In genomic region chr15:98855067-98855814, GRCh38 we compare ENCODE assay signal across 12 cellular contexts.
DNase-seq lines count a peak whose midpoint lies in the region; ATAC-seq and TF ChIP-seq lines count a peak whose summit lies in the region.
"Had no signal": no experiment of that assay in that cellular context is flagged by ENCODE, and none has a peak within 500 bp of the region (broad histone marks: within the 10 kb centered on the region; RNA-seq: fewer than 3 reads in every experiment).

No MANE protein-coding gene starts in this region.

- H3K27me3 ChIP-seq in AG04450 (ENCODE audit: control insufficient read depth, insufficient read depth, low read length) (no peaks in the 10 kb centered on the region), Karpas-422 (ENCODE audit: low read length) (no peaks in the 10 kb centered on the region; the same call in 1 of the 2 replicates)

- no peak for TF ChIP-seq CTCF in AG04450 (IDR thresholded peaks at IDR 0.05; ENCODE audit: low read depth, low read length)
- no peak for TF ChIP-seq CTCF in neural crest cell (conservative IDR thresholded peaks at IDR 0.05)

- no peaks in the 10 kb centered on the region for H3K79me2 ChIP-seq in Karpas-422 (ENCODE audit: low read length)

- peaks cover 15% of the 10 kb centered on the region for H3K4me1 ChIP-seq in Karpas-422 (ENCODE audit: low read length)

- H3K4me1 Mint-ChIP-seq in IgD-negative memory B cell (peaks cover 31 to 36% (median 32%) of the 10 kb centered on the region in 3 donors), neural crest cell (peaks cover 70% of the 10 kb centered on the region)

- H3K9me3 Mint-ChIP-seq in IgD-negative memory B cell (no peaks in the 10 kb centered on the region), neural crest cell (no peaks in the 10 kb centered on the region)

- no peak for DNase-seq in AG04450 (ENCODE audit: low read depth, low spot score)
- no peak for DNase-seq in neural crest cell (ENCODE audit: low read depth, low spot score)
- no peak for DNase-seq in anterior cingulate cortex (lab: John Stamatoyannopoulos, UW)
- no peak for DNase-seq in ACHN
- no peak for DNase-seq in Karpas-422
- DNase-seq: COR-L47; NCI-H446 treated with DMSO at 0.1 percent for 48 hours; stimulated activated CD4-positive, alpha-beta T cell treated with anti-CD3 and anti-CD28 coated beads, Interleukin-4, amount 100 ng/mL, for 1 hour had no signal

- no peak overlapping the region for H3K4me2 ChIP-seq in Karpas-422 (ENCODE audit: low read depth, low read length, poor library complexity, severe bottlenecking)

- H3K36me3 Mint-ChIP-seq in IgD-negative memory B cell (no peaks in the 10 kb centered on the region), neural crest cell (ENCODE audit: low read depth) (no peaks in the 10 kb centered on the region)

- H3K4me3 ChIP-seq in AG04450 (ENCODE audit: low read depth, low read length) = no peak overlapping the region
- no peak overlapping the region for H3K4me3 ChIP-seq in Karpas-422 (ENCODE audit: low read length)

- H3K27me3 Mint-ChIP-seq in IgD-negative memory B cell = peaks cover 10% of the 10 kb centered on the region
- peaks cover 4% of the 10 kb centered on the region for H3K27me3 Mint-ChIP-seq in neural crest cell (ENCODE audit: low read depth)

- H4K20me1 ChIP-seq in Karpas-422 (ENCODE audit: insufficient read depth, low read depth, low read length) = no peaks in the 10 kb centered on the region

- in situ Hi-C loops in ACHN (cut with HindIII; ENCODE audit: low pct_ligation_motif_present, low pct_unique_long_range_greater_than_20kb, low sequenced_read_pairs) = no loop called here

- H3K27ac Mint-ChIP-seq in IgD-negative memory B cell (no peak overlapping the region), neural crest cell (ENCODE audit: unreplicated experiment) (peak overlapping the region; percentile 92)

- no peak for ATAC-seq in HG02798 (IDR thresholded peaks at IDR 0.05; ENCODE audit: poor library complexity, unreplicated experiment)
- ATAC-seq: esophagus mucosa had no signal

- CTCF ChIA-PET in AG04450 (lab: Charles Lee) = interaction anchor here (1.0 to 2.8 kb wide), 4 partner anchors 127 to 221 kb away, joined by 3 to 16 read pairs (median 3); no protein-coding TSS in a partner anchor

- POLR2A ChIA-PET in AG04450 (lab: Yijun Ruan, JAX) = interaction anchor here (0.6 to 1.4 kb wide), 2 partner anchors 206 to 485 kb away, joined by 5 read pairs; partner anchors contain the start of gene IGF1R

- H3K9me2 ChIP-seq in Karpas-422 (replicated peaks; ENCODE audit: insufficient read depth, low read length) = no peaks in the 10 kb centered on the region

- H3K9me3 ChIP-seq in AG04450 (ENCODE audit: control insufficient read depth, insufficient read depth, low read length) (no peaks in the 10 kb centered on the region), Karpas-422 (ENCODE audit: low read length) (no peaks in the 10 kb centered on the region)

- no peaks in the 10 kb centered on the region for H3K36me3 ChIP-seq in Karpas-422 (ENCODE audit: insufficient read depth, low read length)

- H3K9ac ChIP-seq in Karpas-422 (ENCODE audit: low read length) = no peak overlapping the region

- H3K27ac ChIP-seq in AG04450 (ENCODE audit: low read depth, low read length) (peak overlapping the region; percentile 91), cingulate gyrus (ENCODE audit: low read depth, low read length) (peak overlapping the region; percentile 21), Karpas-422 (ENCODE audit: low read length) (no peak overlapping the region)

- H3K4me3 Mint-ChIP-seq in IgD-negative memory B cell (peak overlapping the region in 3 of 4 donors; percentile 24 to 59 (median 47)), neural crest cell (peak overlapping the region; percentile 68)

- H2AFZ ChIP-seq in Karpas-422 (ENCODE audit: low read length) = no peak overlapping the region
